1 cellular context compared by ENCODE assay signal in the genomic region with DNA sequence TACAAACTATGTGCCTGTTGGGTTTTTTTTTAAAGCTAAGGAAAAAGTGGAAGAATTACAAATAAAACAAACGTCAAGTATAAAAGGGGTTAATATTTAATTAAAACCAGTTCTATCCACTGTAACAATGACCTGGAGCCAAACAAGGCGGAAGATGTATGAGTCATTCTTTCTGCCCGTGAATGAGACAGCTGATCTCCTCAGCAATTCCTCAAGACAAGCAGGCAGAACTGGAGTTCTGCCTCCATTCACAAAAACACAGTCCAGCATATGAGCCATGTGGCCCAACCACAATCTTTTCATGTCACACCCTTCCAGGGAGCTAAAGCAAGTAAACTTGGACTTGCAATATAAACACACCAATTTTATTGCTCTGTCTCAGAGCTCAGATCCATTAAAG.
TF ChIP-seq lines count a peak whose summit lies in the region.

No MANE protein-coding gene starts in this region.

TF ChIP-seq in HCT116, 20 proteins besides CTCF, POLR2A, EP300 and RAD21 (continued from another document):
- TF ChIP-seq CEBPB (IDR thresholded peaks at IDR 0.05; ENCODE audit: low read depth) (peak; percentile 62; the same call in 1 of the 2 replicates), ELF1 (IDR thresholded peaks at IDR 0.05; ENCODE audit: borderline replicate concordance, low read depth) (no peak; the same call in 1 of the 2 replicates), POLR2AphosphoS5 (IDR thresholded peaks at IDR 0.05; ENCODE audit: low read depth, low read length) (peak; percentile 59; the same call in 1 of the 2 replicates)
- TF ChIP-seq, protein P1, sequence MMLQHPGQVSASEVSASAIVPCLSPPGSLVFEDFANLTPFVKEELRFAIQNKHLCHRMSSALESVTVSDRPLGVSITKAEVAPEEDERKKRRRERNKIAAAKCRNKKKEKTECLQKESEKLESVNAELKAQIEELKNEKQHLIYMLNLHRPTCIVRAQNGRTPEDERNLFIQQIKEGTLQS (IDR thresholded peaks at IDR 0.05): peak; percentile 59
